ENCODE assay signal across 1 cellular context in genomic region chr1:179091691-179092165, GRCh38.
TF ChIP-seq lines count a peak whose summit lies in the region.

No MANE protein-coding gene starts in this region.

TF ChIP-seq in GM23338, 12 proteins besides CTCF, POLR2A, EP300 and RAD21 (continued from another document):
- TF ChIP-seq ETS1 (IDR thresholded peaks at IDR 0.05), result no peak
- no peak for TF ChIP-seq CREB1 (CRISPR knock-in tag; IDR thresholded peaks at IDR 0.05; ENCODE audit: low read depth)
- no peak for TF ChIP-seq ZNF331 (CRISPR knock-in tag; IDR thresholded peaks at IDR 0.05; ENCODE audit: low read depth)
- no peak for TF ChIP-seq JUNB (IDR thresholded peaks at IDR 0.05; ENCODE audit: unreplicated experiment)
- no peak for TF ChIP-seq NANOG (IDR thresholded peaks at IDR 0.05; ENCODE audit: borderline replicate concordance)
- no peak for TF ChIP-seq REST (IDR thresholded peaks at IDR 0.05; ENCODE audit: unreplicated experiment)
- TF ChIP-seq EZH2phosphoT487 (IDR thresholded peaks at IDR 0.05; ENCODE audit: unreplicated experiment), result no peak
- TF ChIP-seq STAT1 (IDR thresholded peaks at IDR 0.05; ENCODE audit: unreplicated experiment), result no peak
- no peak for TF ChIP-seq EZH2 (IDR thresholded peaks at IDR 0.05; ENCODE audit: low read depth, unreplicated experiment)
- TF ChIP-seq POLR2AphosphoS5 (IDR thresholded peaks at IDR 0.05; ENCODE audit: low read depth), result no peak
